8 cellular contexts compared by ENCODE assay signal in genomic region chr6:166775180-166775922, GRCh38.
A peak's percentile ranks its signal among the peaks of the same experiment; 100 is the strongest.
DNase-seq lines count a peak whose midpoint lies in the region; ATAC-seq and TF ChIP-seq lines count a peak whose summit lies in the region.

No MANE protein-coding gene starts in this region.

- no peak overlapping the region for H4K5ac ChIP-seq in mesendoderm (ENCODE audit: low read length)

- no peak overlapping the region for H3K27ac ChIP-seq in effector memory CD4-positive, alpha-beta T cell (ENCODE audit: insufficient read depth, low read length, poor library complexity, severe bottlenecking)
- no peak overlapping the region for H3K27ac ChIP-seq in mesendoderm (ENCODE audit: low read depth, low read length)

- no peak overlapping the region for H3K27ac Mint-ChIP-seq in HFFc6

- H3K4me1 ChIP-seq in effector memory CD4-positive, alpha-beta T cell (ENCODE audit: control insufficient read depth, insufficient read depth, low read length, poor library complexity, severe bottlenecking) = no peaks in the 10 kb centered on the region
- no peaks in the 10 kb centered on the region for H3K4me1 ChIP-seq in mesendoderm (ENCODE audit: control insufficient read depth, low read depth, low read length)

- H3K4me3 ChIP-seq in effector memory CD4-positive, alpha-beta T cell (ENCODE audit: insufficient read depth, low read depth, low read length, poor library complexity, severe bottlenecking) = no peak overlapping the region
- no peak overlapping the region for H3K4me3 ChIP-seq in mesendoderm (ENCODE audit: low read length)

- H2AK5ac ChIP-seq in mesendoderm (ENCODE audit: low read length) = no peak overlapping the region

- H3K27me3 Mint-ChIP-seq in HFFc6 (ENCODE audit: insufficient read depth) = peaks cover 24% of the 10 kb centered on the region

- H3K36me3 ChIP-seq in effector memory CD4-positive, alpha-beta T cell (ENCODE audit: control insufficient read depth, insufficient read depth, low read length) = no peaks in the 10 kb centered on the region
- no peaks in the 10 kb centered on the region for H3K36me3 ChIP-seq in mesendoderm (ENCODE audit: control insufficient read depth, insufficient read depth, low read length)

- no peaks in the 10 kb centered on the region for H3K79me1 ChIP-seq in mesendoderm (ENCODE audit: low read length)

- H3K56ac ChIP-seq in mesendoderm (ENCODE audit: low read length) = no peak overlapping the region

- H3K23ac ChIP-seq in mesendoderm (ENCODE audit: low read length) = no peak overlapping the region

- H3K18ac ChIP-seq in mesendoderm (ENCODE audit: low read length) = no peak overlapping the region

- H2BK120ac ChIP-seq in mesendoderm (ENCODE audit: low read depth, low read length) = no peak overlapping the region

- H3K9me3 ChIP-seq in effector memory CD4-positive, alpha-beta T cell (ENCODE audit: control insufficient read depth, low read length) = no peaks in the 10 kb centered on the region

- ATAC-seq in HG03457 (IDR thresholded peaks at IDR 0.05; ENCODE audit: unreplicated experiment) = no peak

- H2BK5ac ChIP-seq in mesendoderm (ENCODE audit: low read length) = no peak overlapping the region

- H3K79me2 ChIP-seq in mesendoderm (ENCODE audit: control insufficient read depth, insufficient read depth, low read length) = no peaks in the 10 kb centered on the region

- no peaks in the 10 kb centered on the region for H3K27me3 ChIP-seq in effector memory CD4-positive, alpha-beta T cell (replicated peaks; ENCODE audit: control insufficient read depth, insufficient read depth, low read length, poor library complexity, severe bottlenecking)
- H3K27me3 ChIP-seq in mesendoderm (ENCODE audit: insufficient read depth, low read length, poor library complexity) = no peaks in the 10 kb centered on the region

- H3K4ac ChIP-seq in mesendoderm (ENCODE audit: low read depth, low read length) = no peak overlapping the region

- TF ChIP-seq CTCF in HFFc6 (IDR thresholded peaks at IDR 0.05) = peak; percentile 90

- no peak overlapping the region for H3K4me2 ChIP-seq in mesendoderm (ENCODE audit: low read length)

- no peaks in the 10 kb centered on the region for H3K36me3 Mint-ChIP-seq in HFFc6 (ENCODE audit: low read depth)

- peak; percentile 39 for DNase-seq in DMS53 treated with DMSO at 0.1 percent for 48 hours (lab: John Stamatoyannopoulos, UW; ENCODE audit: unreplicated experiment)
- DNase-seq in HFFc6 = peak; percentile 64
- peak; percentile 56 to 77 for DNase-seq in NCI-H524 (lab: John Stamatoyannopoulos, UW)
- peak; percentile 56 to 60 for DNase-seq in activated CD4-positive, alpha-beta T cell treated with anti-CD3 and anti-CD28 coated beads, Interleukin-2, amount 50 U/mL, for 48 hours
- DNase-seq in effector memory CD4-positive, alpha-beta T cell = peak; percentile 29 to 57 (median 38)
- peak; percentile 79 for DNase-seq in mesendoderm
- peak; percentile 24 to 33 for DNase-seq in stimulated activated CD8-positive, alpha-beta memory T cell treated with anti-CD3 and anti-CD28 coated beads, Interleukin-4, amount 100 ng/mL, for 4 hours (ENCODE audit: low read depth in 2 of 2, low spot score in 1 of 2)

- H3K9ac ChIP-seq in mesendoderm (ENCODE audit: low read length) = no peak overlapping the region

- no peak overlapping the region for H2BK15ac ChIP-seq in mesendoderm (replicated peaks; ENCODE audit: low read depth)

- H3K4me3 Mint-ChIP-seq in HFFc6 = no peak overlapping the region

- H3K9me3 Mint-ChIP-seq in HFFc6 = no peaks in the 10 kb centered on the region

- no peak overlapping the region for H4K8ac ChIP-seq in mesendoderm (ENCODE audit: low read depth, low read length)

- H3K4me1 Mint-ChIP-seq in HFFc6 (ENCODE audit: low read depth) = peaks cover 6% of the 10 kb centered on the region

- WGBS in mesendoderm (ENCODE audit: extremely low coverage, insufficient coverage, low lambda C conversion rate) = no CpG with 5 or more reads among the region's 24 CpGs

Comparison
In these comparisons a context has a peak if more than half of its experiments do, and no peak if none do; other contexts are left out.
1. DNase-seq: peak in every context shown above with its lines; median percentile 79 in mesendoderm; 66 in NCI-H524; 64 in HFFc6; 58 in activated CD4-positive, alpha-beta T cell treated with anti-CD3 and anti-CD28 coated beads, Interleukin-2, amount 50 U/mL, for 48 hours; 39 in DMS53 treated with DMSO at 0.1 percent for 48 hours; 38 in effector memory CD4-positive, alpha-beta T cell; 28 in stimulated activated CD8-positive, alpha-beta memory T cell treated with anti-CD3 and anti-CD28 coated beads, Interleukin-4, amount 100 ng/mL, for 4 hours.